In the genomic region with DNA sequence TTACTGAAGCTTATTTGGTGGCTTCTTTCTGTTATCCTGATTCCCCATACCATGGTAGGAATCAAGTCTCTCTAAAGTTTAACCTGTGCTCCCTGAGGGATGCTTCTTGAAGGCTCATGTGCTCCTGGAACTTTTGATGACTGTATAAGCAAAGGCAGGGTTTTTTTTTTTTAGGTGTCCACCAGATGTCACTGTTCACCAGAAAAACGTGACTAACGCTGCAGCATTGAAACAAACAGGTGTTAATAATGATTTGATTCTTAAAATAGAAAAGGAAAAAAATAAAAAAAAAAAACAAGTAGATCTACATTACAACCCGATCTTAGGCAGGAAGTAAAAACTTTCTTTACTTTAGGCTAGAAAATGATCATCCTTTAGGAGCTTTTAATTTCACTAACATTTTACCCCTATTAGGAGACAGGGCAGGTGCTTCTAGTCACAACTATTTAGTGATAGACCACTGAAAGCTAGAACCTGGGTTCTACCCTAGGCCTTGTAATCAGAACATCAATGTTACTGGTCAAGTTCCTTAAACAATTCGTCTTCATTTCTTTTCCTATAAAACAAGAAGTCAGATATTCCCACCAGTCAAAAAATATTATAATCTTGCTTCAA, we compare ENCODE assay signal across 8 cellular contexts.
DNase-seq lines count a peak whose midpoint lies in the region; ATAC-seq and TF ChIP-seq lines count a peak whose summit lies in the region.

No MANE protein-coding gene starts in this region.

- H3K36me3 ChIP-seq in OCI-LY1 (ENCODE audit: insufficient read depth, low read length) (no peaks in the 10 kb centered on the region), osteoblast (ENCODE audit: insufficient read depth, low read length) (no peaks in the 10 kb centered on the region)

- H3K27ac ChIP-seq in OCI-LY1 (ENCODE audit: low read depth, low read length, poor library complexity, severe bottlenecking) (no peak overlapping the region), osteoblast (ENCODE audit: low read depth, low read length) (no peak overlapping the region)

- DNase-seq in stimulated activated CD4-positive, alpha-beta T cell treated with anti-CD3 and anti-CD28 coated beads, Interleukin-4, amount 100 ng/mL, for 24 hours: peak; percentile 15
- DNase-seq in stimulated activated CD4-positive, alpha-beta T cell treated with anti-CD3 and anti-CD28 coated beads, Interleukin-12 subunit alpha, Interleukin-12 subunit beta, amount 100 ng/mL, for 4 hours: no peak
- peak; percentile 24 for DNase-seq in HS-27A (ENCODE audit: low read depth)
- peak; percentile 22 for DNase-seq in endothelial cell (ENCODE audit: low spot score)
- DNase-seq in osteoblast (ENCODE audit: insufficient read length, low spot score, missing footprints): no peak
- no peak for DNase-seq in activated CD4-positive, alpha-beta T cell treated with anti-CD3 and anti-CD28 coated beads for 1 hour

- H3K4me1 ChIP-seq in OCI-LY1 (ENCODE audit: insufficient read depth, low read length, severe bottlenecking) (no peaks in the 10 kb centered on the region), osteoblast (ENCODE audit: insufficient read depth, low read length) (no peaks in the 10 kb centered on the region)

- no peak overlapping the region for H3K4me3 Mint-ChIP-seq in endothelial cell (ENCODE audit: unreplicated experiment)

- ATAC-seq in GM21529 (IDR thresholded peaks at IDR 0.05; ENCODE audit: unreplicated experiment): peak; percentile 83

- H3K27ac Mint-ChIP-seq in endothelial cell (ENCODE audit: unreplicated experiment): no peak overlapping the region

- no peaks in the 10 kb centered on the region for H3K9me2 ChIP-seq in OCI-LY1 (ENCODE audit: low read depth, low read length)

- no peaks in the 10 kb centered on the region for H3K9me3 ChIP-seq in OCI-LY1 (ENCODE audit: low read length)
- no peaks in the 10 kb centered on the region for H3K9me3 ChIP-seq in osteoblast (ENCODE audit: low read depth, low read length)

- H3K4me1 Mint-ChIP-seq in endothelial cell (ENCODE audit: unreplicated experiment): no peaks in the 10 kb centered on the region

- H3K9me3 Mint-ChIP-seq in endothelial cell (ENCODE audit: unreplicated experiment): no peaks in the 10 kb centered on the region

- H3K27me3 ChIP-seq in OCI-LY1 (ENCODE audit: insufficient read depth, low read length) (no peaks in the 10 kb centered on the region), osteoblast (ENCODE audit: insufficient read depth, low read length) (peaks cover 3% of the 10 kb centered on the region)

- H3K79me2 ChIP-seq in OCI-LY1 (ENCODE audit: insufficient read depth, low read length) (no peaks in the 10 kb centered on the region), osteoblast (ENCODE audit: insufficient read depth, low read length) (no peaks in the 10 kb centered on the region)

- H2AFZ ChIP-seq in OCI-LY1 (ENCODE audit: low read length): no peak overlapping the region
- no peak overlapping the region for H2AFZ ChIP-seq in osteoblast (ENCODE audit: low read length)

- H3K4me3 ChIP-seq in OCI-LY1 (ENCODE audit: low read depth, low read length, poor library complexity, severe bottlenecking) (no peak overlapping the region), osteoblast (ENCODE audit: insufficient read depth, low read length) (no peak overlapping the region)

- TF ChIP-seq CTCF in OCI-LY1 (IDR thresholded peaks at IDR 0.05; ENCODE audit: low read length): peak; percentile 51
- peak; percentile 65 for TF ChIP-seq CTCF in endothelial cell (IDR thresholded peaks at IDR 0.05; ENCODE audit: unreplicated experiment)
- peak; percentile 56 for TF ChIP-seq CTCF in osteoblast (IDR thresholded peaks at IDR 0.05; ENCODE audit: extremely low read depth, low read depth, low read length)

- H4K20me1 ChIP-seq in OCI-LY1 (ENCODE audit: insufficient read depth, low read length): no peaks in the 10 kb centered on the region
- no peaks in the 10 kb centered on the region for H4K20me1 ChIP-seq in osteoblast (ENCODE audit: insufficient read depth, low read length)

- no peaks in the 10 kb centered on the region for H3F3A ChIP-seq in OCI-LY1 (ENCODE audit: insufficient read depth, low read length)

- H3K27me3 Mint-ChIP-seq in endothelial cell (ENCODE audit: unreplicated experiment): no peaks in the 10 kb centered on the region

- H3K4me2 ChIP-seq in OCI-LY1 (ENCODE audit: low read length): no peak overlapping the region
- no peak overlapping the region for H3K4me2 ChIP-seq in osteoblast (ENCODE audit: insufficient read depth, low read length)

- H3K9ac ChIP-seq in OCI-LY1 (ENCODE audit: low read length): no peak overlapping the region

- no peaks in the 10 kb centered on the region for H3K36me3 Mint-ChIP-seq in endothelial cell (ENCODE audit: low read depth, unreplicated experiment)

Comparison
In these comparisons a context has a peak if more than half of its experiments do, and no peak if none do; other contexts are left out.
1. DNase-seq: peak in stimulated activated CD4-positive, alpha-beta T cell treated with anti-CD3 and anti-CD28 coated beads, Interleukin-4, amount 100 ng/mL, for 24 hours (single experiment), HS-27A (single experiment) and endothelial cell (single experiment); none in stimulated activated CD4-positive, alpha-beta T cell treated with anti-CD3 and anti-CD28 coated beads, Interleukin-12 subunit alpha, Interleukin-12 subunit beta, amount 100 ng/mL, for 4 hours (single experiment), osteoblast (single experiment) and activated CD4-positive, alpha-beta T cell treated with anti-CD3 and anti-CD28 coated beads for 1 hour (single experiment).
2. Peak in every context shown above with its lines, with median percentiles within 50 percentile points of each other: CTCF ChIP-seq.